15 cellular contexts compared by ENCODE assay signal in genomic region chr6:168536196-168536595, GRCh38.
A peak's percentile ranks its signal among the peaks of the same experiment; 100 is the strongest.
DNase-seq lines count a peak whose midpoint lies in the region; ATAC-seq and TF ChIP-seq lines count a peak whose summit lies in the region.
"Had no signal": no experiment of that assay in that cellular context is flagged by ENCODE, and none has a peak within 500 bp of the region (broad histone marks: within the 10 kb centered on the region; RNA-seq: fewer than 3 reads in every experiment).

No MANE protein-coding gene starts in this region.

- DNase-seq in heart left ventricle (no peak), left ventricle myocardium superior (no peak), esophagus muscularis mucosa (ENCODE audit: extremely low spot score) (no peak), sigmoid colon (no peak), uterus (no peak), NCI-H510A treated with DMSO at 0.1 percent for 48 hours (lab: John Stamatoyannopoulos, UW) (no peak), mesenchymal stem cell (no peak), hepatic stellate cell (ENCODE audit: low spot score) (no peak)
- DNase-seq: DMS 273 treated with DMSO at 0.1 percent for 48 hours; NCI-H146; NCI-H226; NCI-H526 treated with DMSO at 0.1 percent for 48 hours; NK-92 treated with Interleukin-12 subunit alpha and Interleukin-12 subunit beta, amount 100 ng/mL, for 24 hours had no signal

- peaks cover 0 to 60% (median 10%) of the 10 kb centered on the region in 12 donors for H3K4me1 ChIP-seq in heart left ventricle
- H3K4me1 ChIP-seq in esophagus muscularis mucosa: peaks cover 15 to 78% (median 72%) of the 10 kb centered on the region in 4 donors
- H3K4me1 ChIP-seq in sigmoid colon: peaks cover 0 to 25% (median 16%) of the 10 kb centered on the region in 4 donors
- H3K4me1 ChIP-seq in uterus: peaks cover 0 to under 1% of the 10 kb centered on the region in 2 donors
- no peaks in the 10 kb centered on the region for H3K4me1 ChIP-seq in mesenchymal stem cell (ENCODE audit: control insufficient read depth, insufficient read depth, low read depth, low read length)

- H3K14ac ChIP-seq in mesenchymal stem cell (ENCODE audit: low read length in 2 of 2): no peak overlapping the region

- no peak overlapping the region for H3K4ac ChIP-seq in mesenchymal stem cell (ENCODE audit: low read depth in 1 of 2, low read length in 2 of 2)

- H4K91ac ChIP-seq in mesenchymal stem cell (ENCODE audit: low read length): no peak overlapping the region

- intact Hi-C loops in heart left ventricle (cut with DNase I): no loop called here
- intact Hi-C loops in left ventricle myocardium superior (cut with micrococcal nuclease): no loop called here
- intact Hi-C loops in esophagus muscularis mucosa (cut with DNase I): no loop called here
- intact Hi-C loops in sigmoid colon (cut with DNase I): no loop called here
- intact Hi-C loops in uterus (cut with DNase I; ENCODE audit: low total_unique reads): loop anchor here (10.0 kb wide), 1 partner anchor 59 kb away; no protein-coding TSS in a partner anchor

- H2BK120ac ChIP-seq in mesenchymal stem cell (ENCODE audit: low read depth, low read length): no peak overlapping the region

- no peak overlapping the region for H2BK15ac ChIP-seq in mesenchymal stem cell (ENCODE audit: low read depth, poor library complexity, severe bottlenecking)

- TF ChIP-seq EP300 in esophagus muscularis mucosa (IDR thresholded peaks at IDR 0.05) (no peak), sigmoid colon (IDR thresholded peaks at IDR 0.05) (no peak)

- 81 to 93% (median 86%) methylated on average over 7 of the region's 7 CpGs for WGBS in heart left ventricle, 4 donors
- no CpG with 5 or more reads among the region's 7 CpGs for WGBS in esophagus muscularis mucosa
- WGBS in sigmoid colon, 2 donors: 90 to 91% methylated on average over 7 of the region's 7 CpGs
- 80% methylated on average over 7 of the region's 7 CpGs for WGBS in mesenchymal stem cell

- ATAC-seq in heart left ventricle: no peak
- no peak for ATAC-seq in left ventricle myocardium superior

- H3K4me3 ChIP-seq in heart left ventricle: no peak overlapping the region
- H3K4me3 ChIP-seq in esophagus muscularis mucosa: no peak overlapping the region
- H3K4me3 ChIP-seq in sigmoid colon: no peak overlapping the region
- no peak overlapping the region for H3K4me3 ChIP-seq in uterus
- no peak overlapping the region for H3K4me3 ChIP-seq in mesenchymal stem cell (ENCODE audit: insufficient read depth in 1 of 2, low read depth in 1 of 2, low read length in 2 of 2)
- H3K4me3 ChIP-seq: BLaER1 treated with 17β-estradiol and CSF1 and Interleukin-3, amounts not matched to agents 10 nM and 100 nM had no signal

- no peak overlapping the region for H2AK5ac ChIP-seq in mesenchymal stem cell (ENCODE audit: low read length, severe bottlenecking)

- TF ChIP-seq POLR2A in heart left ventricle (IDR thresholded peaks at IDR 0.05): no peak
- TF ChIP-seq POLR2A in esophagus muscularis mucosa (IDR thresholded peaks at IDR 0.05; ENCODE audit: low read depth): no peak
- no peak for TF ChIP-seq POLR2A in sigmoid colon (IDR thresholded peaks at IDR 0.05)
- TF ChIP-seq POLR2A in uterus (IDR thresholded peaks at IDR 0.05): no peak

- no peak overlapping the region for H2BK5ac ChIP-seq in mesenchymal stem cell (ENCODE audit: low read depth, low read length, poor library complexity, severe bottlenecking)

- H3K27me3 ChIP-seq in heart left ventricle: no peaks in the 10 kb centered on the region
- no peaks in the 10 kb centered on the region for H3K27me3 ChIP-seq in esophagus muscularis mucosa
- H3K27me3 ChIP-seq in sigmoid colon: no peaks in the 10 kb centered on the region
- no peaks in the 10 kb centered on the region for H3K27me3 ChIP-seq in uterus
- peaks cover 5 to 33% of the 10 kb centered on the region in 2 experiments for H3K27me3 ChIP-seq in mesenchymal stem cell (ENCODE audit: control insufficient read depth in 1 of 2, insufficient read depth in 1 of 2, low read length in 2 of 2)

- no peak overlapping the region for H2BK12ac ChIP-seq in mesenchymal stem cell (ENCODE audit: low read length in 2 of 2)

- no peak overlapping the region for H2AFZ ChIP-seq in mesenchymal stem cell (ENCODE audit: low read depth, low read length)

- no peak overlapping the region for H4K8ac ChIP-seq in mesenchymal stem cell (ENCODE audit: low read length)

- H3K9me3 ChIP-seq in heart left ventricle: no peaks in the 10 kb centered on the region
- no peaks in the 10 kb centered on the region for H3K9me3 ChIP-seq in esophagus muscularis mucosa
- no peaks in the 10 kb centered on the region for H3K9me3 ChIP-seq in sigmoid colon
- no peaks in the 10 kb centered on the region for H3K9me3 ChIP-seq in uterus
- H3K9me3 ChIP-seq in mesenchymal stem cell (ENCODE audit: control insufficient read depth, low read length): no peaks in the 10 kb centered on the region
- H3K9me3 ChIP-seq: BLaER1 treated with 17β-estradiol and CSF1 and Interleukin-3, amounts not matched to agents 10 nM and 100 nM had no signal

- peak overlapping the region in 10 of 12 donors; percentile 10 to 71 (median 34) for H3K27ac ChIP-seq in heart left ventricle
- peak overlapping the region; percentile 76 to 90 (median 80) for H3K27ac ChIP-seq in esophagus muscularis mucosa (replicated peaks in 1 of 4)
- H3K27ac ChIP-seq in sigmoid colon: peak overlapping the region in 3 of 4 donors; percentile 29 to 74 (median 71)
- peak overlapping the region; percentile 73 for H3K27ac ChIP-seq in uterus
- H3K27ac ChIP-seq in mesenchymal stem cell (ENCODE audit: low read length, poor library complexity, severe bottlenecking): no peak overlapping the region
- H3K27ac ChIP-seq: BLaER1 treated with 17β-estradiol and CSF1 and Interleukin-3, amounts not matched to agents 10 nM and 100 nM; RWPE1 had no signal

- H3K9ac ChIP-seq in mesenchymal stem cell (ENCODE audit: low read length): no peak overlapping the region
- H3K9ac ChIP-seq: BLaER1 treated with 17β-estradiol and CSF1 and Interleukin-3, amounts not matched to agents 10 nM and 100 nM had no signal

- H3K36me3 ChIP-seq in heart left ventricle: no peaks in the 10 kb centered on the region
- no peaks in the 10 kb centered on the region for H3K36me3 ChIP-seq in esophagus muscularis mucosa
- H3K36me3 ChIP-seq in sigmoid colon: no peaks in the 10 kb centered on the region
- no peaks in the 10 kb centered on the region for H3K36me3 ChIP-seq in uterus
- no peaks in the 10 kb centered on the region for H3K36me3 ChIP-seq in mesenchymal stem cell (ENCODE audit: control insufficient read depth in 1 of 2, insufficient read depth in 2 of 2, low read depth in 1 of 2, low read length in 2 of 2)
- H3K36me3 ChIP-seq: BLaER1 treated with 17β-estradiol and CSF1 and Interleukin-3, amounts not matched to agents 10 nM and 100 nM had no signal

- TF ChIP-seq CTCF in heart left ventricle (IDR thresholded peaks at IDR 0.05): no peak
- TF ChIP-seq CTCF in esophagus muscularis mucosa (IDR thresholded peaks at IDR 0.05): no peak
- TF ChIP-seq CTCF in sigmoid colon (IDR thresholded peaks at IDR 0.05): no peak
- TF ChIP-seq CTCF in uterus (IDR thresholded peaks at IDR 0.05): no peak

- no peak overlapping the region for H3K18ac ChIP-seq in mesenchymal stem cell (ENCODE audit: low read depth in 1 of 2, low read length in 2 of 2)

- H3K4me2 ChIP-seq in mesenchymal stem cell (ENCODE audit: low read length, poor library complexity, severe bottlenecking): no peak overlapping the region
- H3K4me2 ChIP-seq: BLaER1 treated with 17β-estradiol and CSF1 and Interleukin-3, amounts not matched to agents 10 nM and 100 nM had no signal

- H3K79me1 ChIP-seq in mesenchymal stem cell (replicated peaks; ENCODE audit: low read length, poor library complexity, severe bottlenecking): no peaks in the 10 kb centered on the region

- H3K23ac ChIP-seq in mesenchymal stem cell (ENCODE audit: low read length in 2 of 2): no peak overlapping the region
